Comparison of ENCODE assay signal across 1 cellular context in the genomic region with DNA sequence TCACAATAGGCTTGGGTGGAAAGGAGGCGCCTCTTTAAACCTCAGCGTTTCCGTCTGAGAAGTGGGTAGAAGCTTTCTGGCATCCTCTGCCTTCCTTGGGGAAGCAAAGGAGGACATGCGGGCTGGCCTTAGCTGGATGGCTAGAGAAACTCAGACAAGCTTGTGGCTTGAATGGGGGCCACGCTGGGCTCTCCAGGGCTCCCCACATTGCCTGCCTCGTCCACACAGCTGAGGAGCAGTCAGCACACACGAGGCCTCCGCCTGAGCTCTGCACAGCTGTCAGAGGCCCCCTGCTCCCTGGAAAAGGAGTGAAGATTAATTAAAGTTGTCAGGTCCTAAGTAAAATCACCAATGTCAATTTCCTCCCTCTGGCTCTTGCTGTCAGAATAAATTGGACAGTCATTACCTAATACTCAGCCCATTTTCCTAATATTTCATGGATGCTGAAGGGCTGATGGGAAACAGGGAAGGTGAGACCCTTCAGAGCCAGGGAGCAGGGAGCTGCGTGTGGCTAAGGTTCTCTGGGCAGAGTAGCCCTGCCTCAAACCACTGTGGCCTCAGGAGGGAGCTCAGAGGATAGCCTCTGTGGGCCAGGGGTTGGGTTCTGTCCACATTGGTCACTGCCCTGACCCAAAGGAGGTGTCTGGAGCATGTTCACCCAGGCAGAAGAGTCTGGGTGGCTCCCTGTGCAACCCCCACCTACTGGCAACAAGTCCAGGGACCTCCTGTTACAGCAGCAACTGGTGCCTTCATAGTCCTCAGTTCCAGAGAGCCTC.
TF ChIP-seq lines count a peak whose summit lies in the region.

No MANE protein-coding gene starts in this region.

TF ChIP-seq in H1, 55 proteins besides CTCF, POLR2A, EP300 and RAD21:
- TF ChIP-seq CTBP2 (IDR thresholded peaks at IDR 0.05; ENCODE audit: borderline replicate concordance, insufficient read depth, insufficient read length, low read length) = no peak
- no peak for TF ChIP-seq JUND (IDR thresholded peaks at IDR 0.05; ENCODE audit: low read length)
- TF ChIP-seq BRCA1 (IDR thresholded peaks at IDR 0.05; ENCODE audit: low read depth, low read length) = no peak
- no peak for TF ChIP-seq TEAD4 (IDR thresholded peaks at IDR 0.05; ENCODE audit: low read depth, low read length)
TF ChIP-seq in H1: peak in this region for 0.
